In genomic region chr15:71093089-71094024, GRCh38 we compare ENCODE assay signal across 11 cellular contexts. TPM values are rescaled to one million over a fixed set of nuclear protein-coding genes. Genes with fewer than 3 reads are reported as not detected.
DNase-seq lines count a peak whose midpoint lies in the region; ATAC-seq and TF ChIP-seq lines count a peak whose summit lies in the region.
"Had no signal": no experiment of that assay in that cellular context is flagged by ENCODE, and none has a peak within 500 bp of the region (broad histone marks: within the 10 kb centered on the region; RNA-seq: fewer than 3 reads in every experiment).

No MANE protein-coding gene starts in this region.

- H3K4me1 ChIP-seq in A673 (ENCODE audit: insufficient read depth, low read length, poor library complexity, severe bottlenecking): no peaks in the 10 kb centered on the region

- peaks cover 23% of the 10 kb centered on the region for H3K4me1 Mint-ChIP-seq in Calu3 (ENCODE audit: low read depth, unreplicated experiment)
- H3K4me1 Mint-ChIP-seq: naive thymus-derived CD4-positive, alpha-beta T cell had no signal

- intact Hi-C loops in Calu3 (cut with micrococcal nuclease; ENCODE audit: unreplicated experiment) (no loop called here), A673 (cut with micrococcal nuclease; ENCODE audit: unreplicated experiment) (no loop called here)

- no peaks in the 10 kb centered on the region for H3K27me3 ChIP-seq in A673 (replicated peaks; ENCODE audit: insufficient read depth, low read depth, low read length, poor library complexity)

- no peak overlapping the region for H3K4me3 Mint-ChIP-seq in Calu3 (ENCODE audit: low read depth, unreplicated experiment)
- H3K4me3 Mint-ChIP-seq: activated T-helper 1 cell treated with anti-CD3 and anti-CD28 coated beads, Interleukin-12 subunit alpha, Interleukin-12 subunit beta, Interleukin-2, Interleukin-4 antibody, amounts not matched to agents 30 ng/mL and 10 ng/mL and 1 ng/mL, durations not matched to agents 14 hours and 24 hours and 36 hours; naive thymus-derived CD4-positive, alpha-beta T cell had no signal

- no peaks in the 10 kb centered on the region for H3K36me3 Mint-ChIP-seq in Calu3 (ENCODE audit: insufficient read depth, unreplicated experiment)
- H3K36me3 Mint-ChIP-seq: naive thymus-derived CD4-positive, alpha-beta T cell had no signal

- H3K27ac ChIP-seq in A673 (ENCODE audit: low read depth, low read length, poor library complexity, severe bottlenecking): no peak overlapping the region

- no TSS peak for BruUV-seq in Calu3 (replicated peaks; lab: Mats Ljungman, UMichigan)
- BruUV-seq in A673 (replicated peaks; lab: Mats Ljungman, UMichigan): no TSS peak

- in situ Hi-C loops in KBM-7 (cut with MboI; ENCODE audit: low pct_unique_long_range_greater_than_20kb, low sequenced_read_pairs): no loop called here

- H3K36me3 ChIP-seq in A673 (ENCODE audit: insufficient read depth, low read length, poor library complexity, severe bottlenecking): no peaks in the 10 kb centered on the region

- H3K27ac Mint-ChIP-seq in Calu3 (ENCODE audit: unreplicated experiment): peak overlapping the region; percentile 57
- H3K27ac Mint-ChIP-seq: activated T-helper 1 cell treated with anti-CD3 and anti-CD28 coated beads, Interleukin-12 subunit alpha, Interleukin-12 subunit beta, Interleukin-2, Interleukin-4 antibody, amounts not matched to agents 30 ng/mL and 10 ng/mL and 1 ng/mL, durations not matched to agents 14 hours and 24 hours and 36 hours; naive thymus-derived CD4-positive, alpha-beta T cell had no signal

- TF ChIP-seq CTCF in Calu3 (IDR thresholded peaks at IDR 0.05; ENCODE audit: unreplicated experiment) (no peak), cardiac fibroblast (IDR thresholded peaks at IDR 0.05; ENCODE audit: low read depth, low read length) (no peak), A673 (conservative IDR thresholded peaks at IDR 0.05; ENCODE audit: low read depth, low read length) (no peak)

- DNase-seq in Calu3 (peak; percentile 76), NCI-H146 (lab: John Stamatoyannopoulos, UW) (peak; percentile 48), cardiac fibroblast (ENCODE audit: low read depth in 2 of 2) (peak; percentile 34 to 76), mucosa of gallbladder (ENCODE audit: low spot score) (peak; percentile 47), A673 (ENCODE audit: low spot score) (no peak), KBM-7 (no peak)
- DNase-seq in stimulated activated CD4-positive, alpha-beta T cell treated with anti-CD3 and anti-CD28 coated beads, Interleukin-12 subunit alpha, Interleukin-12 subunit beta, amount 100 ng/mL, for 4 hours: no peak
- DNase-seq: naive thymus-derived CD4-positive, alpha-beta T cell; T-helper 2 cell had no signal

- POLR2A ChIA-PET in A673 (lab: Charles Lee; ENCODE audit: low non-redundant PET): no interaction called here

- no peaks in the 10 kb centered on the region for H3K27me3 Mint-ChIP-seq in Calu3 (ENCODE audit: unreplicated experiment)

- peaks cover 4% of the 10 kb centered on the region for H3K9me3 Mint-ChIP-seq in Calu3 (ENCODE audit: low read depth, unreplicated experiment)
- H3K9me3 Mint-ChIP-seq: activated T-helper 1 cell treated with anti-CD3 and anti-CD28 coated beads, Interleukin-12 subunit alpha, Interleukin-12 subunit beta, Interleukin-2, Interleukin-4 antibody, amounts not matched to agents 30 ng/mL and 10 ng/mL and 1 ng/mL, durations not matched to agents 14 hours and 24 hours and 36 hours had no signal

- H3K4me3 ChIP-seq in cardiac fibroblast (replicated peaks in 1 of 2; ENCODE audit: low read depth in 2 of 2, low read length in 2 of 2): no peak overlapping the region
- no peak overlapping the region for H3K4me3 ChIP-seq in A673 (ENCODE audit: low read depth, low read length, poor library complexity, severe bottlenecking)

- H3K9me3 ChIP-seq in A673 (ENCODE audit: low read depth, low read length, poor library complexity, severe bottlenecking): no peaks in the 10 kb centered on the region

- CTCF ChIA-PET in Calu3 (lab: Charles Lee): interaction anchor here (0.6 to 0.9 kb wide), 3 partner anchors 15 to 680 kb away, joined by 3 to 7 read pairs (median 5); no protein-coding TSS in a partner anchor
- CTCF ChIA-PET in A673 (lab: Charles Lee): no interaction called here

- no peak for ATAC-seq in GM19455 (IDR thresholded peaks at IDR 0.05; ENCODE audit: unreplicated experiment)
- ATAC-seq: naive thymus-derived CD4-positive, alpha-beta T cell had no signal

RNA-seq across cellular contexts. Expression of gene THSD4, which starts 21.9 kb away (rescaled TPM):
- total RNA-seq in Calu3 (2022): 24.2 and 29.6 TPM in 2 replicates
- 71.2 TPM for total RNA-seq in mucosa of gallbladder
- total RNA-seq in A673 (2021): 2.4 and 3.5 TPM in 2 replicates
- total RNA-seq: activated T-helper 1 cell treated with anti-CD3 and anti-CD28 coated beads, Interleukin-12 subunit alpha, Interleukin-12 subunit beta, Interleukin-2, Interleukin-4 antibody, amounts not matched to agents 30 ng/mL and 10 ng/mL and 1 ng/mL, durations not matched to agents 14 hours and 24 hours and 36 hours; naive thymus-derived CD4-positive, alpha-beta T cell had no signal

Comparison
In these comparisons a context has a peak if more than half of its experiments do, and no peak if none do; other contexts are left out.
1. DNase-seq: peak in Calu3 (single experiment), NCI-H146 (single experiment), cardiac fibroblast (2 of 2) and mucosa of gallbladder (single experiment); none in A673 (single experiment), stimulated activated CD4-positive, alpha-beta T cell treated with anti-CD3 and anti-CD28 coated beads, Interleukin-12 subunit alpha, Interleukin-12 subunit beta, amount 100 ng/mL, for 4 hours (single experiment) and KBM-7 (single experiment).